ENCODE assay signal across 8 cellular contexts in genomic region chr4:48033825-48034413, GRCh38. TPM values are rescaled to one million over a fixed set of nuclear protein-coding genes. Genes with fewer than 3 reads are reported as not detected.
DNase-seq lines count a peak whose midpoint lies in the region; ATAC-seq and TF ChIP-seq lines count a peak whose summit lies in the region.

No MANE protein-coding gene starts in this region.

- TF ChIP-seq POLR2A in ovary (IDR thresholded peaks at IDR 0.05), result no peak

- H3K9ac ChIP-seq in colonic mucosa (ENCODE audit: low read depth in 2 of 2, low read length in 2 of 2), result no peak overlapping the region

- intact Hi-C loops in colonic mucosa (cut with DNase I), result no loop called here
- intact Hi-C loops in ovary (cut with DNase I), result no loop called here

- peak overlapping the region; percentile 54 for H3K27ac Mint-ChIP-seq in progenitor cell of endocrine pancreas

- WGBS in ovary, 3 donors, result 57 to 88% (median 84%) methylated on average over 1 of the region's 1 CpG

- H3K4me3 ChIP-seq in cardiac muscle cell (no peak overlapping the region), right atrium auricular region (no peak overlapping the region), colonic mucosa (no peak overlapping the region), ovary (no peak overlapping the region)
- H3K4me3 ChIP-seq in Jurkat, Clone E6-1 (ENCODE audit: low read length), result no peak overlapping the region

- peak in 1 of 2 donors; percentile 25 for DNase-seq in cardiac muscle cell (ENCODE audit: low read depth in 1 of 2, low spot score in 1 of 2)
- no peak for DNase-seq in right atrium auricular region (ENCODE audit: low spot score)
- DNase-seq in Jurkat, Clone E6-1 (ENCODE audit: low read depth, low spot score), result peak; percentile 50
- DNase-seq in activated CD4-positive, CD25-positive, alpha-beta regulatory T cell treated with anti-CD3 and anti-CD28 coated beads, Interleukin-2, amount 50 U/mL, for 16 hours (ENCODE audit: low read depth, low spot score), result peak; percentile 33
- DNase-seq in colonic mucosa, result peak; percentile 65
- no peak for DNase-seq in progenitor cell of endocrine pancreas (ENCODE audit: low spot score, unreplicated experiment)
- no peak for DNase-seq in ovary

- no peak overlapping the region for H3K4me3 Mint-ChIP-seq in progenitor cell of endocrine pancreas (ENCODE audit: low read depth)

- TF ChIP-seq CTCF in cardiac muscle cell (IDR thresholded peaks at IDR 0.05; ENCODE audit: low read depth, low read length) (peak; percentile 65), right atrium auricular region (IDR thresholded peaks at IDR 0.05) (peak in 1 of 2 donors; percentile 47), colonic mucosa (IDR thresholded peaks at IDR 0.05) (peak; percentile 57), progenitor cell of endocrine pancreas (IDR thresholded peaks at IDR 0.05; ENCODE audit: unreplicated experiment) (peak; percentile 66), ovary (IDR thresholded peaks at IDR 0.05) (no peak)

- H3K27me3 Mint-ChIP-seq in progenitor cell of endocrine pancreas, result no peaks in the 10 kb centered on the region

- no peak for ATAC-seq in HG03196 (IDR thresholded peaks at IDR 0.05; ENCODE audit: unreplicated experiment)

- H3K27me3 ChIP-seq in cardiac muscle cell (no peaks in the 10 kb centered on the region), right atrium auricular region (no peaks in the 10 kb centered on the region), colonic mucosa (no peaks in the 10 kb centered on the region), ovary (no peaks in the 10 kb centered on the region)

- H3K36me3 Mint-ChIP-seq in progenitor cell of endocrine pancreas (ENCODE audit: insufficient read depth), result peaks cover 33% of the 10 kb centered on the region

- no peaks in the 10 kb centered on the region for H3K9me3 Mint-ChIP-seq in progenitor cell of endocrine pancreas (ENCODE audit: low read depth)

- H3K27ac ChIP-seq in cardiac muscle cell (no peak overlapping the region), right atrium auricular region (no peak overlapping the region), colonic mucosa (no peak overlapping the region), ovary (no peak overlapping the region)

- H3K9me3 ChIP-seq in cardiac muscle cell (ENCODE audit: low read depth), result no peaks in the 10 kb centered on the region
- no peaks in the 10 kb centered on the region for H3K9me3 ChIP-seq in right atrium auricular region
- H3K9me3 ChIP-seq in colonic mucosa, result no peaks in the 10 kb centered on the region
- H3K9me3 ChIP-seq in ovary, result no peaks in the 10 kb centered on the region

- H3K36me3 ChIP-seq in cardiac muscle cell (no peaks in the 10 kb centered on the region), right atrium auricular region (no peaks in the 10 kb centered on the region), colonic mucosa (no peaks in the 10 kb centered on the region), ovary (no peaks in the 10 kb centered on the region)

- peaks cover 30% of the 10 kb centered on the region for H3K4me1 Mint-ChIP-seq in progenitor cell of endocrine pancreas (ENCODE audit: low read depth)

- H3K4me1 ChIP-seq in cardiac muscle cell (ENCODE audit: low read depth) (peaks cover 31% of the 10 kb centered on the region), right atrium auricular region (peaks cover 0 to 6% of the 10 kb centered on the region in 2 donors), colonic mucosa (no peaks in the 10 kb centered on the region), ovary (ENCODE audit: insufficient read depth) (no peaks in the 10 kb centered on the region)

- no peak for TF ChIP-seq EP300 in ovary (IDR thresholded peaks at IDR 0.05)

RNA-seq across cellular contexts. Expression of gene NIPAL1, which starts 17.3 kb away (rescaled TPM):
- total RNA-seq in cardiac muscle cell, result 3.6 and 8.5 TPM in 2 replicates
- 2.1 and 5.5 TPM in 2 replicates for polyA plus RNA-seq in cardiac muscle cell
- total RNA-seq in right atrium auricular region, result 1 to 10 TPM in 1 of 2 donors, under 1 TPM in 1; 0.63 to 1.4 TPM
- polyA plus RNA-seq in Jurkat, Clone E6-1 (2012; ENCODE audit: insufficient read depth, insufficient read length), result 1.1 TPM
- total RNA-seq in colonic mucosa, result 10 to 100 TPM; 38.7 to 47.9 TPM
- 17.6 and 21.1 TPM in 2 replicates for total RNA-seq in progenitor cell of endocrine pancreas
- total RNA-seq in ovary, result 1 to 10 TPM in 2 of 7 donors, under 1 TPM in 3, not detected in 2; 0.05 to 1.8 (median 0.74) TPM
- polyA plus RNA-seq in ovary, result under 1 TPM; 0.15 TPM

RNA-seq across cellular contexts. Expression of gene CNGA1, which starts 17.4 kb away (rescaled TPM):
- total RNA-seq in cardiac muscle cell (1.9 TPM in 1 of 2 replicates, not detected in the other), right atrium auricular region (under 1 TPM in 1 of 2 donors, not detected in 1; 0.24 TPM), colonic mucosa (10 to 100 TPM in 1 of 2 donors, 1 to 10 TPM in 1; 2.6 to 15.9 TPM), progenitor cell of endocrine pancreas (1.00 and 1.6 TPM in 2 replicates), ovary (1 to 10 TPM in 1 of 7 donors, under 1 TPM in 2, not detected in 4; 0.10 to 1.0 (median 0.11) TPM)
- polyA plus RNA-seq in cardiac muscle cell (0.54 and 2.2 TPM in 2 replicates), ovary (under 1 TPM; 0.02 to 0.25 TPM)
- not detected for polyA plus RNA-seq in Jurkat, Clone E6-1 (2012; ENCODE audit: insufficient read depth, insufficient read length)

Comparison
In these comparisons a context has a peak if more than half of its experiments do, and no peak if none do; other contexts are left out.
1. DNase-seq: peak in Jurkat, Clone E6-1 (single experiment), activated CD4-positive, CD25-positive, alpha-beta regulatory T cell treated with anti-CD3 and anti-CD28 coated beads, Interleukin-2, amount 50 U/mL, for 16 hours (single experiment) and colonic mucosa (single experiment); none in right atrium auricular region (single experiment), progenitor cell of endocrine pancreas (single experiment) and ovary (0 of 5).
2. CTCF ChIP-seq: peak in cardiac muscle cell (single experiment), colonic mucosa (single experiment) and progenitor cell of endocrine pancreas (single experiment); none in ovary (0 of 3).